In genomic region chr14:36976571-36977023, GRCh38 we compare ENCODE assay signal across 15 cellular contexts.
DNase-seq lines count a peak whose midpoint lies in the region; ATAC-seq, FAIRE-seq and TF ChIP-seq lines count a peak whose summit lies in the region.
"Had no signal": no experiment of that assay in that cellular context is flagged by ENCODE, and none has a peak within 500 bp of the region (broad histone marks: within the 10 kb centered on the region; RNA-seq: fewer than 3 reads in every experiment).

No MANE protein-coding gene starts in this region.

- DNase-seq in left ventricle myocardium superior (no peak), left cardiac atrium (no peak), RPMI8226 (peak; percentile 22), esophagus squamous epithelium (lab: John Stamatoyannopoulos, UW) (no peak), urothelium cell line (ENCODE audit: low spot score) (peak; percentile 18), GM19238 (ENCODE audit: insufficient read length, low spot score) (no peak), retina (no peak)
- no peak for DNase-seq in activated naive CD4-positive, alpha-beta T cell treated with anti-CD3 and anti-CD28 coated beads, Interleukin-2, amount 10 ng/mL, durations not matched to agents 7 days and 5 days
- DNase-seq: activated CD4-positive, alpha-beta T cell treated with anti-CD3 and anti-CD28 coated beads for 1 hour; caudate nucleus had no signal

- H3K4me3 Mint-ChIP-seq in activated naive CD4-positive, alpha-beta T cell treated with anti-CD3 and anti-CD28 coated beads, Interleukin-2, amount 10 ng/mL, durations not matched to agents 7 days and 5 days, result no peak overlapping the region
- H3K4me3 Mint-ChIP-seq: nephron, type B pancreatic cell had no signal

- H3K27ac Mint-ChIP-seq in activated naive CD4-positive, alpha-beta T cell treated with anti-CD3 and anti-CD28 coated beads, Interleukin-2, amount 10 ng/mL, durations not matched to agents 7 days and 5 days, result no peak overlapping the region
- H3K27ac Mint-ChIP-seq: nephron, type B pancreatic cell had no signal

- no peak for TF ChIP-seq POLR2A in esophagus squamous epithelium (IDR thresholded peaks at IDR 0.05)

- no peak for FAIRE-seq in urothelium cell line (lab: Jason Lieb, UNC)
- FAIRE-seq: frontal cortex had no signal

- peaks cover 10 to 63% (median 24%) of the 10 kb centered on the region in 3 donors for H3K4me1 ChIP-seq in esophagus squamous epithelium

- no peaks in the 10 kb centered on the region for H3K9me3 ChIP-seq in esophagus squamous epithelium

- CTCF ChIA-PET in activated naive CD4-positive, alpha-beta T cell treated with anti-CD3 and anti-CD28 coated beads, Interleukin-2, amount 10 ng/mL, durations not matched to agents 7 days and 5 days (lab: Charles Lee), result no interaction called here

- H3K4me3 ChIP-seq in esophagus squamous epithelium, result no peak overlapping the region
- H3K4me3 ChIP-seq: skin epidermis had no signal

- H3K27me3 Mint-ChIP-seq in activated naive CD4-positive, alpha-beta T cell treated with anti-CD3 and anti-CD28 coated beads, Interleukin-2, amount 10 ng/mL, durations not matched to agents 7 days and 5 days, result no peaks in the 10 kb centered on the region

- H3K27ac ChIP-seq in esophagus squamous epithelium, result peak overlapping the region; percentile 14 to 88 (median 74)
- H3K27ac ChIP-seq: KMS-11, skin epidermis had no signal

- WGBS in esophagus squamous epithelium, 2 donors, result 36 to 58% methylated on average over 5 of the region's 5 CpGs

- no peak for TF ChIP-seq CTCF in esophagus squamous epithelium (IDR thresholded peaks at IDR 0.05)

- H3K36me3 ChIP-seq in esophagus squamous epithelium, result no peaks in the 10 kb centered on the region

- ATAC-seq in left ventricle myocardium superior (peak; percentile 26), left cardiac atrium (no peak)

- intact Hi-C loops in left ventricle myocardium superior (cut with micrococcal nuclease) (no loop called here), left cardiac atrium (cut with DNase I) (no loop called here), esophagus squamous epithelium (cut with DNase I) (no loop called here)

- H3K36me3 Mint-ChIP-seq in activated naive CD4-positive, alpha-beta T cell treated with anti-CD3 and anti-CD28 coated beads, Interleukin-2, amount 10 ng/mL, durations not matched to agents 7 days and 5 days, result no peaks in the 10 kb centered on the region
- H3K36me3 Mint-ChIP-seq: type B pancreatic cell had no signal

- peaks cover 2% of the 10 kb centered on the region for H3K9me3 Mint-ChIP-seq in activated naive CD4-positive, alpha-beta T cell treated with anti-CD3 and anti-CD28 coated beads, Interleukin-2, amount 10 ng/mL, durations not matched to agents 7 days and 5 days
- H3K9me3 Mint-ChIP-seq: nephron, type B pancreatic cell had no signal

- H3K27me3 ChIP-seq in esophagus squamous epithelium, result no peaks in the 10 kb centered on the region

- H3K4me1 Mint-ChIP-seq in activated naive CD4-positive, alpha-beta T cell treated with anti-CD3 and anti-CD28 coated beads, Interleukin-2, amount 10 ng/mL, durations not matched to agents 7 days and 5 days, result no peaks in the 10 kb centered on the region
- H3K4me1 Mint-ChIP-seq: nephron had no signal

Comparison
In these comparisons a context has a peak if more than half of its experiments do, and no peak if none do; other contexts are left out.
1. DNase-seq: peak in RPMI8226 (single experiment) and urothelium cell line (single experiment); none in left ventricle myocardium superior (single experiment), left cardiac atrium (single experiment), esophagus squamous epithelium (single experiment), GM19238 (single experiment), retina (single experiment) and activated naive CD4-positive, alpha-beta T cell treated with anti-CD3 and anti-CD28 coated beads, Interleukin-2, amount 10 ng/mL, durations not matched to agents 7 days and 5 days (single experiment).